Comparison of ENCODE assay signal across 17 cellular contexts in genomic region chr9:68577778-68578591, GRCh38. TPM values are rescaled to one million over a fixed set of nuclear protein-coding genes. Genes with fewer than 3 reads are reported as not detected.
DNase-seq lines count a peak whose midpoint lies in the region; ATAC-seq, FAIRE-seq and TF ChIP-seq lines count a peak whose summit lies in the region.
"Had no signal": no experiment of that assay in that cellular context is flagged by ENCODE, and none has a peak within 500 bp of the region (broad histone marks: within the 10 kb centered on the region; RNA-seq: fewer than 3 reads in every experiment).

No MANE protein-coding gene starts in this region.

- no peak overlapping the region for H3K4me3 ChIP-seq in SJCRH30
- no peak overlapping the region for H3K4me3 ChIP-seq in osteoblast (ENCODE audit: insufficient read depth, low read length)

- no peaks in the 10 kb centered on the region for H3K36me3 ChIP-seq in SJCRH30
- H3K36me3 ChIP-seq in osteoblast (ENCODE audit: insufficient read depth, low read length): no peaks in the 10 kb centered on the region

- H3K4me2 ChIP-seq in osteoblast (ENCODE audit: insufficient read depth, low read length): no peak overlapping the region

- FAIRE-seq in frontal cortex (lab: Jason Lieb, UNC): no peak

- peak; percentile 26 to 77 for DNase-seq in SJCRH30
- DNase-seq in cardiac septum (ENCODE audit: low spot score): no peak
- no peak for DNase-seq in amygdala (lab: John Stamatoyannopoulos, UW)
- DNase-seq in frontal cortex (ENCODE audit: low spot score in 2 of 2): no peak
- DNase-seq in osteoblast (ENCODE audit: insufficient read length, low spot score, missing footprints): no peak
- DNase-seq: activated T-cell treated with anti-CD3 and anti-CD28 coated beads, Interleukin-2, amount 50 U/mL, for 4 hours; caudate nucleus; CD4-positive, alpha-beta T cell; left cardiac atrium; NCI-H82; trophoblast cell had no signal

- H3K27me3 ChIP-seq in SJCRH30 (no peaks in the 10 kb centered on the region), osteoblast (ENCODE audit: insufficient read depth, low read length) (no peaks in the 10 kb centered on the region)

- H2AFZ ChIP-seq in osteoblast (ENCODE audit: low read length): no peak overlapping the region
- H2AFZ ChIP-seq: parathyroid adenoma had no signal

- H3K79me2 ChIP-seq in osteoblast (ENCODE audit: insufficient read depth, low read length): no peaks in the 10 kb centered on the region
- H3K79me2 ChIP-seq: parathyroid adenoma had no signal

- H4K20me1 ChIP-seq in osteoblast (ENCODE audit: insufficient read depth, low read length): no peaks in the 10 kb centered on the region

- intact Hi-C loops in cardiac septum (cut with DNase I): no loop called here

- H3K4me1 ChIP-seq in SJCRH30 (peaks cover 11% of the 10 kb centered on the region), osteoblast (ENCODE audit: insufficient read depth, low read length) (no peaks in the 10 kb centered on the region)
- H3K4me1 ChIP-seq: parathyroid adenoma had no signal

- ATAC-seq in GM18508 (IDR thresholded peaks at IDR 0.05; ENCODE audit: insufficient read depth, unreplicated experiment) (peak; percentile 87), GM21447 (IDR thresholded peaks at IDR 0.05; ENCODE audit: unreplicated experiment) (peak; percentile 82), HG03066 (IDR thresholded peaks at IDR 0.05; ENCODE audit: low read depth, unreplicated experiment) (peak; percentile 74)
- ATAC-seq: activated T-cell treated with anti-CD3 and anti-CD28 coated beads, Interleukin-2, amount 50 U/mL, for 4 hours; left cardiac atrium had no signal

- TF ChIP-seq CTCF in osteoblast (IDR thresholded peaks at IDR 0.05; ENCODE audit: extremely low read depth, low read depth, low read length): no peak

- H3K9me3 ChIP-seq in SJCRH30 (replicated peaks) (no peaks in the 10 kb centered on the region), osteoblast (ENCODE audit: low read depth, low read length) (no peaks in the 10 kb centered on the region)

- H3K27ac ChIP-seq in SJCRH30: peak overlapping the region; percentile 19
- no peak overlapping the region for H3K27ac ChIP-seq in osteoblast (ENCODE audit: low read depth, low read length)
- H3K27ac ChIP-seq: parathyroid adenoma had no signal

RNA-seq across cellular contexts. Expression of gene TMEM252, which starts 37.3 kb away (rescaled TPM):
- 1.5 and 2.1 TPM in 2 replicates for total RNA-seq in SJCRH30 (2014; rRNA removed; shearing (Covaris generic))
- total RNA-seq in cardiac septum: not detected
- not detected for total RNA-seq in frontal cortex
- not detected in 2 replicates for total RNA-seq in osteoblast
- total RNA-seq: activated T-cell treated with anti-CD3 and anti-CD28 coated beads, Interleukin-2, amount 50 U/mL, for 4 hours; CD4-positive, alpha-beta T cell; fibroblast of lung; T-helper 2 cell treated with Interferon-gamma antibody and Interleukin-4, amounts not matched to agents 100 ng/mL and 5 ng/mL, for 36 hours had no signal

Comparison
In these comparisons a context has a peak if more than half of its experiments do, and no peak if none do; other contexts are left out.
1. DNase-seq: peak in SJCRH30 (2 of 2); none in cardiac septum (single experiment), amygdala (0 of 56), frontal cortex (0 of 2) and osteoblast (single experiment).
2. Peak in every context shown above with its lines, with median percentiles within 50 percentile points of each other: ATAC-seq.